Comparison of ENCODE assay signal across 12 cellular contexts in genomic region chr4:26936284-26937065, GRCh38.
DNase-seq lines count a peak whose midpoint lies in the region; ATAC-seq and TF ChIP-seq lines count a peak whose summit lies in the region.
"Had no signal": no experiment of that assay in that cellular context is flagged by ENCODE, and none has a peak within 500 bp of the region (broad histone marks: within the 10 kb centered on the region; RNA-seq: fewer than 3 reads in every experiment).

No MANE protein-coding gene starts in this region.

- DNase-seq in CMK (ENCODE audit: low read depth) (peak; percentile 41), MV-4-11 (lab: John Stamatoyannopoulos, UW) (peak; percentile 31), endodermal cell (peak; percentile 53), SW480 (ENCODE audit: low spot score) (no peak), endothelial cell (ENCODE audit: low spot score) (no peak)
- no peak for DNase-seq in naive thymus-derived CD4-positive, alpha-beta T cell
- DNase-seq: H7; head of caudate nucleus; stimulated activated CD4-positive, alpha-beta T cell treated with anti-CD3 and anti-CD28 coated beads, Interleukin-2, amount 100 ng/mL, for 48 hours; transverse colon had no signal

- H3K27me3 Mint-ChIP-seq in endodermal cell (ENCODE audit: insufficient read depth) (peaks cover 35% of the 10 kb centered on the region), endothelial cell (ENCODE audit: unreplicated experiment) (no peaks in the 10 kb centered on the region)
- no peaks in the 10 kb centered on the region for H3K27me3 Mint-ChIP-seq in naive thymus-derived CD4-positive, alpha-beta T cell

- WGBS in endodermal cell (ENCODE audit: insufficient coverage in 1 of 2, insufficient read length in 1 of 2), 2 experiments = 88 to 95% methylated on average over 4 to 5 of the region's 5 CpGs

- intact Hi-C loops in naive thymus-derived CD4-positive, alpha-beta T cell (cut with micrococcal nuclease) = loop anchor here in 1 of 2 donors (2.0 kb wide), 2 partner anchors 16 to 76 kb away; partner anchors contain the start of gene STIM2

- H3K36me3 Mint-ChIP-seq in endodermal cell (ENCODE audit: low read depth) (no peaks in the 10 kb centered on the region), endothelial cell (ENCODE audit: low read depth, unreplicated experiment) (no peaks in the 10 kb centered on the region)
- peaks cover 0 to 5% (median 4%) of the 10 kb centered on the region in 5 donors for H3K36me3 Mint-ChIP-seq in naive thymus-derived CD4-positive, alpha-beta T cell

- H3K9ac ChIP-seq in endodermal cell (ENCODE audit: extremely low read depth, low read length, poor library complexity, severe bottlenecking) = no peak overlapping the region

- POLR2A ChIA-PET in naive thymus-derived CD4-positive, alpha-beta T cell (lab: Charles Lee) = no interaction called here

- no peaks in the 10 kb centered on the region for H3K4me1 ChIP-seq in endodermal cell (ENCODE audit: control insufficient read depth, insufficient read depth, low read length)
- peaks cover 13 to 17% of the 10 kb centered on the region in 2 donors for H3K4me1 ChIP-seq in naive thymus-derived CD4-positive, alpha-beta T cell (ENCODE audit: control insufficient read depth in 2 of 2, insufficient read depth in 2 of 2, low read length in 2 of 2)

- H3K27me3 ChIP-seq in endodermal cell (ENCODE audit: control insufficient read depth, insufficient read depth, low read length, poor library complexity, severe bottlenecking) = peaks cover 27% of the 10 kb centered on the region
- no peaks in the 10 kb centered on the region for H3K27me3 ChIP-seq in naive thymus-derived CD4-positive, alpha-beta T cell (ENCODE audit: control insufficient read depth in 2 of 2, insufficient read depth in 2 of 2, low read length in 2 of 2)
- H3K27me3 ChIP-seq: transverse colon had no signal

- no peaks in the 10 kb centered on the region for H3K9me3 ChIP-seq in endodermal cell (ENCODE audit: control insufficient read depth, low read length)
- no peaks in the 10 kb centered on the region for H3K9me3 ChIP-seq in naive thymus-derived CD4-positive, alpha-beta T cell (ENCODE audit: control insufficient read depth in 2 of 3, low read length in 3 of 3)
- H3K9me3 ChIP-seq: transverse colon had no signal

- H3K9me3 Mint-ChIP-seq in endodermal cell = no peaks in the 10 kb centered on the region
- H3K9me3 Mint-ChIP-seq in naive thymus-derived CD4-positive, alpha-beta T cell = no peaks in the 10 kb centered on the region
- H3K9me3 Mint-ChIP-seq in endothelial cell (ENCODE audit: unreplicated experiment) = no peaks in the 10 kb centered on the region

- TF ChIP-seq CTCF in endodermal cell (conservative IDR thresholded peaks at IDR 0.05) = no peak
- no peak for TF ChIP-seq CTCF in endothelial cell (IDR thresholded peaks at IDR 0.05; ENCODE audit: unreplicated experiment)

- H3K36me3 ChIP-seq in endodermal cell (ENCODE audit: control insufficient read depth, insufficient read depth, low read length) = no peaks in the 10 kb centered on the region
- H3K36me3 ChIP-seq in naive thymus-derived CD4-positive, alpha-beta T cell (ENCODE audit: control insufficient read depth in 2 of 3, insufficient read depth in 3 of 3, low read length in 3 of 3) = no peaks in the 10 kb centered on the region
- H3K36me3 ChIP-seq: transverse colon had no signal

- H3K4me3 Mint-ChIP-seq in endodermal cell (no peak overlapping the region), endothelial cell (ENCODE audit: unreplicated experiment) (no peak overlapping the region)
- H3K4me3 Mint-ChIP-seq in naive thymus-derived CD4-positive, alpha-beta T cell = peak overlapping the region in 6 of 10 donors; percentile 4 to 34 (median 12)

- H3K4me1 Mint-ChIP-seq in endodermal cell (peaks cover 34% of the 10 kb centered on the region), endothelial cell (ENCODE audit: unreplicated experiment) (peaks cover 25% of the 10 kb centered on the region)
- H3K4me1 Mint-ChIP-seq in naive thymus-derived CD4-positive, alpha-beta T cell = peaks cover 32 to 88% (median 81%) of the 10 kb centered on the region in 7 donors

- ATAC-seq in naive thymus-derived CD4-positive, alpha-beta T cell = peak; percentile 54
- ATAC-seq in GM21526 (IDR thresholded peaks at IDR 0.05; ENCODE audit: low FRiP score, unreplicated experiment) (no peak), HG03432 (IDR thresholded peaks at IDR 0.05; ENCODE audit: unreplicated experiment) (no peak)

- H3K27ac ChIP-seq in endodermal cell (ENCODE audit: low read depth, low read length) = no peak overlapping the region
- no peak overlapping the region for H3K27ac ChIP-seq in naive thymus-derived CD4-positive, alpha-beta T cell (ENCODE audit: low read depth, low read length)
- H3K27ac ChIP-seq: transverse colon had no signal

- peak overlapping the region; percentile 37 for H3K4me3 ChIP-seq in endodermal cell (ENCODE audit: low read length)
- H3K4me3 ChIP-seq in naive thymus-derived CD4-positive, alpha-beta T cell (ENCODE audit: low read length) = no peak overlapping the region
- H3K4me3 ChIP-seq: transverse colon had no signal

- CTCF ChIA-PET in naive thymus-derived CD4-positive, alpha-beta T cell (lab: Charles Lee) = no interaction called here

- H3K27ac Mint-ChIP-seq in endodermal cell (no peak overlapping the region), endothelial cell (ENCODE audit: unreplicated experiment) (no peak overlapping the region)
- peak overlapping the region in 7 of 9 donors; percentile 3 to 72 (median 54) for H3K27ac Mint-ChIP-seq in naive thymus-derived CD4-positive, alpha-beta T cell

Comparison
In these comparisons a context has a peak if more than half of its experiments do, and no peak if none do; other contexts are left out.
1. DNase-seq: peak in CMK (single experiment), MV-4-11 (single experiment) and endodermal cell (single experiment); none in naive thymus-derived CD4-positive, alpha-beta T cell (0 of 9), SW480 (single experiment) and endothelial cell (single experiment).
2. H3K27ac Mint-ChIP-seq: peak in naive thymus-derived CD4-positive, alpha-beta T cell (7 of 9); none in endodermal cell (single experiment) and endothelial cell (single experiment).
3. H3K4me3 Mint-ChIP-seq: peak in naive thymus-derived CD4-positive, alpha-beta T cell (6 of 10); none in endodermal cell (single experiment) and endothelial cell (single experiment).